ENCODE assay signal across 8 cellular contexts in genomic region chr4:2792711-2793577, GRCh38. TPM values are rescaled to one million over a fixed set of nuclear protein-coding genes. Genes with fewer than 3 reads are reported as not detected.
DNase-seq lines count a peak whose midpoint lies in the region; ATAC-seq and TF ChIP-seq lines count a peak whose summit lies in the region.

Gene SH3BP2, plus strand, starts transcription at chr4:2793085. Its CDS starts 27,533 bp downstream, at chr4:2820618.

- ATAC-seq in GM18517 (IDR thresholded peaks at IDR 0.05; ENCODE audit: unreplicated experiment) (no peak), HG02852 (IDR thresholded peaks at IDR 0.05; ENCODE audit: unreplicated experiment) (no peak)

- DNase-seq in Daoy (ENCODE audit: low read depth) (peak; percentile 83), HS-5 (ENCODE audit: low read depth) (peak; percentile 15), T-helper 2 cell (peak; percentile 42 to 66 (median 47)), cardiac fibroblast (ENCODE audit: low read depth in 2 of 2) (peak; percentile 60 to 84), iPS-NIHi7 (ENCODE audit: extremely low spot score) (peak; percentile 92), smooth muscle cell (lab: John Stamatoyannopoulos, UW; ENCODE audit: unreplicated experiment) (no peak)

- peak within 1 kb of the TSS; percentile 84 for H3K27ac ChIP-seq in smooth muscle cell (ENCODE audit: low read depth)

- no peaks in the 10 kb centered on the region for H3K9me3 ChIP-seq in smooth muscle cell (replicated peaks; ENCODE audit: low read depth)

- no peak within 1 kb of the TSS for H2AFZ ChIP-seq in smooth muscle cell (ENCODE audit: low read depth)

- no peaks in the 10 kb centered on the region for H3K27me3 ChIP-seq in smooth muscle cell (ENCODE audit: low read depth)

- H3K36me3 ChIP-seq in smooth muscle cell (ENCODE audit: low read depth) = no peaks in the 10 kb centered on the region

- H3K4me3 ChIP-seq in cardiac fibroblast (replicated peaks in 1 of 2; ENCODE audit: low read depth in 2 of 2, low read length in 2 of 2) (peak within 1 kb of the TSS; percentile 67 to 75), smooth muscle cell (peak within 1 kb of the TSS; percentile 70)

- H3K79me2 ChIP-seq in smooth muscle cell (ENCODE audit: low read depth) = peaks cover 33% of the 10 kb centered on the region

- 24% methylated on average over 22 of the region's 103 CpGs for WGBS in smooth muscle cell (ENCODE audit: low lambda C conversion rate)

- H3K9ac ChIP-seq in smooth muscle cell (ENCODE audit: low read depth) = peak within 1 kb of the TSS; percentile 62

- peaks cover 10% of the 10 kb centered on the region for H3K4me1 ChIP-seq in smooth muscle cell (ENCODE audit: low read depth)

- peak within 1 kb of the TSS; percentile 92 for H3K4me2 ChIP-seq in smooth muscle cell

- H4K20me1 ChIP-seq in smooth muscle cell (ENCODE audit: low read depth) = peaks cover 4% of the 10 kb centered on the region

- H3F3A ChIP-seq in smooth muscle cell (ENCODE audit: low read depth) = no peaks in the 10 kb centered on the region

- TF ChIP-seq CTCF in cardiac fibroblast (IDR thresholded peaks at IDR 0.05; ENCODE audit: low read depth, low read length) (no peak), smooth muscle cell (IDR thresholded peaks at IDR 0.05; ENCODE audit: borderline replicate concordance, insufficient read depth, poor library complexity, severe bottlenecking) (no peak)

RNA-seq across cellular contexts. Expression of gene SH3BP2, which starts in this region (rescaled TPM):
- total RNA-seq in Daoy (2014; rRNA removed; shearing (Covaris generic)) = 14.0 and 16.9 TPM in 2 replicates
- total RNA-seq in smooth muscle cell = 19.3 and 23.8 TPM in 2 replicates
- polyA plus RNA-seq in smooth muscle cell = 17.3 and 27.4 TPM in 2 replicates
